In genomic region chr14:93960108-93960475, GRCh38 we compare ENCODE assay signal across 11 cellular contexts. TPM values are rescaled to one million over a fixed set of nuclear protein-coding genes. Genes with fewer than 3 reads are reported as not detected.
DNase-seq lines count a peak whose midpoint lies in the region; ATAC-seq and TF ChIP-seq lines count a peak whose summit lies in the region.
"Had no signal": no experiment of that assay in that cellular context is flagged by ENCODE, and none has a peak within 500 bp of the region (broad histone marks: within the 10 kb centered on the region; RNA-seq: fewer than 3 reads in every experiment).

No MANE protein-coding gene starts in this region.

- peak overlapping the region; percentile 90 for H3K27ac ChIP-seq in OCI-LY3 (ENCODE audit: low read length)
- peak overlapping the region; percentile 77 to 92 (median 80) for H3K27ac ChIP-seq in sigmoid colon
- H3K27ac ChIP-seq in endodermal cell (ENCODE audit: low read depth, low read length), result no peak overlapping the region
- H3K27ac ChIP-seq: brain microvascular endothelial cell had no signal

- peak overlapping the region; percentile 82 for H3K4me2 ChIP-seq in OCI-LY3 (ENCODE audit: low read length)

- no peak for TF ChIP-seq EP300 in sigmoid colon (IDR thresholded peaks at IDR 0.05)

- H3K79me2 ChIP-seq in OCI-LY3 (ENCODE audit: low read length), result no peaks in the 10 kb centered on the region

- peaks cover 96% of the 10 kb centered on the region for H3K4me1 ChIP-seq in OCI-LY3 (ENCODE audit: low read length)
- peaks cover 0 to 94% (median 67%) of the 10 kb centered on the region in 4 donors for H3K4me1 ChIP-seq in sigmoid colon
- H3K4me1 ChIP-seq in endodermal cell (ENCODE audit: control insufficient read depth, insufficient read depth, low read length), result no peaks in the 10 kb centered on the region

- H4K20me1 ChIP-seq in OCI-LY3 (ENCODE audit: insufficient read depth, low read length), result no peaks in the 10 kb centered on the region

- H3K27ac Mint-ChIP-seq in Calu3 (ENCODE audit: unreplicated experiment), result peak overlapping the region; percentile 99
- H3K27ac Mint-ChIP-seq in activated naive CD8-positive, alpha-beta T cell treated with anti-CD3 and anti-CD28 coated beads, Interleukin-2, amount 50 U/mL, for 24 hours, result peak overlapping the region; percentile 97
- no peak overlapping the region for H3K27ac Mint-ChIP-seq in endodermal cell

- H3K27me3 ChIP-seq in OCI-LY3 (ENCODE audit: low read depth, low read length) (peaks cover 4% of the 10 kb centered on the region; the same call in 1 of the 2 replicates), sigmoid colon (no peaks in the 10 kb centered on the region), endodermal cell (ENCODE audit: control insufficient read depth, insufficient read depth, low read length, poor library complexity, severe bottlenecking) (no peaks in the 10 kb centered on the region)
- H3K27me3 ChIP-seq: brain microvascular endothelial cell had no signal

- H3K4me3 ChIP-seq in OCI-LY3 (ENCODE audit: low read length) (peak overlapping the region; percentile 52), sigmoid colon (no peak overlapping the region), endodermal cell (ENCODE audit: low read length) (no peak overlapping the region)

- no peak for TF ChIP-seq CTCF in Calu3 (IDR thresholded peaks at IDR 0.05; ENCODE audit: unreplicated experiment)
- no peak for TF ChIP-seq CTCF in OCI-LY3 (IDR thresholded peaks at IDR 0.05; ENCODE audit: low read depth, low read length)
- no peak for TF ChIP-seq CTCF in sigmoid colon (IDR thresholded peaks at IDR 0.05)
- no peak for TF ChIP-seq CTCF in endodermal cell (conservative IDR thresholded peaks at IDR 0.05)

- H3K36me3 ChIP-seq in OCI-LY3 (replicated peaks; ENCODE audit: low read depth, low read length) (no peaks in the 10 kb centered on the region), sigmoid colon (peaks cover 0 to 56% (median 14%) of the 10 kb centered on the region in 4 donors), endodermal cell (ENCODE audit: control insufficient read depth, insufficient read depth, low read length) (no peaks in the 10 kb centered on the region)
- H3K36me3 ChIP-seq: brain microvascular endothelial cell had no signal

- no peak overlapping the region for H2AFZ ChIP-seq in OCI-LY3 (ENCODE audit: low read depth, low read length)

- CTCF ChIA-PET in Calu3 (lab: Charles Lee), result interaction anchor here (0.6 to 2.4 kb wide), 6 partner anchors 8 to 566 kb away, joined by 3 to 16 read pairs (median 4); partner anchors contain the start of gene CCDC197

- peaks cover 81% of the 10 kb centered on the region for H3K4me1 Mint-ChIP-seq in Calu3 (ENCODE audit: low read depth, unreplicated experiment)
- peaks cover 97% of the 10 kb centered on the region for H3K4me1 Mint-ChIP-seq in activated naive CD8-positive, alpha-beta T cell treated with anti-CD3 and anti-CD28 coated beads, Interleukin-2, amount 50 U/mL, for 24 hours
- peaks cover 11% of the 10 kb centered on the region for H3K4me1 Mint-ChIP-seq in endodermal cell

- DNase-seq in Calu3, result no peak
- DNase-seq in activated naive CD8-positive, alpha-beta T cell treated with anti-CD3 and anti-CD28 coated beads, Interleukin-2, amount 50 U/mL, for 24 hours, result no peak
- no peak for DNase-seq in sigmoid colon
- no peak for DNase-seq in NCI-H146 treated with DMSO at 0.1 percent for 48 hours (lab: John Stamatoyannopoulos, UW; ENCODE audit: unreplicated experiment)
- no peak for DNase-seq in endodermal cell
- DNase-seq: NCI-H2081 treated with DMSO at 0.1 percent for 48 hours had no signal

- H3K9ac ChIP-seq in OCI-LY3 (ENCODE audit: low read length) (peak overlapping the region; percentile 59), endodermal cell (ENCODE audit: extremely low read depth, low read length, poor library complexity, severe bottlenecking) (no peak overlapping the region)

- H3K27me3 Mint-ChIP-seq in Calu3 (ENCODE audit: unreplicated experiment) (no peaks in the 10 kb centered on the region), endodermal cell (ENCODE audit: insufficient read depth) (peaks cover 6% of the 10 kb centered on the region)
- H3K27me3 Mint-ChIP-seq in activated naive CD8-positive, alpha-beta T cell treated with anti-CD3 and anti-CD28 coated beads, Interleukin-2, amount 50 U/mL, for 24 hours, result no peaks in the 10 kb centered on the region

- H3K9me3 ChIP-seq in OCI-LY3 (ENCODE audit: insufficient read depth, low read length), result no peaks in the 10 kb centered on the region
- no peaks in the 10 kb centered on the region for H3K9me3 ChIP-seq in sigmoid colon
- no peaks in the 10 kb centered on the region for H3K9me3 ChIP-seq in endodermal cell (ENCODE audit: control insufficient read depth, low read length)

- TF ChIP-seq POLR2A in sigmoid colon (IDR thresholded peaks at IDR 0.05), result no peak

- H3K36me3 Mint-ChIP-seq in Calu3 (ENCODE audit: insufficient read depth, unreplicated experiment) (peaks cover 20% of the 10 kb centered on the region), endodermal cell (ENCODE audit: low read depth) (no peaks in the 10 kb centered on the region)
- no peaks in the 10 kb centered on the region for H3K36me3 Mint-ChIP-seq in activated naive CD8-positive, alpha-beta T cell treated with anti-CD3 and anti-CD28 coated beads, Interleukin-2, amount 50 U/mL, for 24 hours (ENCODE audit: low read depth)

- peaks cover 4% of the 10 kb centered on the region for H3K9me3 Mint-ChIP-seq in Calu3 (ENCODE audit: low read depth, unreplicated experiment)
- no peaks in the 10 kb centered on the region for H3K9me3 Mint-ChIP-seq in activated naive CD8-positive, alpha-beta T cell treated with anti-CD3 and anti-CD28 coated beads, Interleukin-2, amount 50 U/mL, for 24 hours
- no peaks in the 10 kb centered on the region for H3K9me3 Mint-ChIP-seq in endodermal cell

- peak; percentile 68 for ATAC-seq in activated naive CD8-positive, alpha-beta T cell treated with anti-CD3 and anti-CD28 coated beads, Interleukin-2, amount 50 U/mL, for 24 hours
- ATAC-seq in HG03025 (IDR thresholded peaks at IDR 0.05; ENCODE audit: low FRiP score, unreplicated experiment), result no peak
- ATAC-seq in GM18907 (IDR thresholded peaks at IDR 0.05; ENCODE audit: unreplicated experiment), result no peak

- intact Hi-C loops in Calu3 (cut with micrococcal nuclease; ENCODE audit: unreplicated experiment) (no loop called here), sigmoid colon (cut with DNase I) (no loop called here)

- peak overlapping the region; percentile 48 for H3K4me3 Mint-ChIP-seq in Calu3 (ENCODE audit: low read depth, unreplicated experiment)
- H3K4me3 Mint-ChIP-seq in activated naive CD8-positive, alpha-beta T cell treated with anti-CD3 and anti-CD28 coated beads, Interleukin-2, amount 50 U/mL, for 24 hours, result peak overlapping the region; percentile 64
- H3K4me3 Mint-ChIP-seq in endodermal cell, result no peak overlapping the region

- BruUV-seq in Calu3 (replicated peaks; lab: Mats Ljungman, UMichigan), result TSS peak; percentile 81

RNA-seq across cellular contexts. Expression of gene ASB2, which starts 16.3 kb away (rescaled TPM):
- total RNA-seq in Calu3 (2022) (0.17 and 0.19 TPM in 2 replicates), sigmoid colon (100 to 1,000 TPM; 117 to 178 (median 139) TPM), endodermal cell (under 1 TPM in 1 of 2 donors, not detected in 1; 0.11 TPM)
- 1 to 10 TPM; 1.2 to 10.0 (median 4.2) TPM for polyA plus RNA-seq in sigmoid colon
- 0.75 TPM for polyA plus RNA-seq in endodermal cell (2013, experiment 1 of 2)
- polyA plus RNA-seq in endodermal cell (2013, experiment 2 of 2), result 0.58 TPM

RNA-seq across cellular contexts. Expression of gene FAM181A, which starts 32.9 kb away (rescaled TPM):
- total RNA-seq in Calu3 (2022) (not detected in 2 replicates), sigmoid colon (not detected), endodermal cell (not detected)
- not detected for polyA plus RNA-seq in sigmoid colon
- 13.0 TPM for polyA plus RNA-seq in endodermal cell (2013, experiment 1 of 2)
- 11.0 TPM for polyA plus RNA-seq in endodermal cell (2013, experiment 2 of 2)
- total RNA-seq: glomerular endothelial cell had no signal

RNA-seq across cellular contexts. Expression of gene CCDC197, which starts 37.0 kb away (rescaled TPM):
- total RNA-seq in Calu3 (2022) (not detected in 2 replicates), sigmoid colon (not detected), endodermal cell (not detected)
- polyA plus RNA-seq in sigmoid colon, result not detected
- not detected for polyA plus RNA-seq in endodermal cell (2013, experiment 1 of 2)
- polyA plus RNA-seq in endodermal cell (2013, experiment 2 of 2), result not detected
- total RNA-seq: glomerular endothelial cell had no signal

Comparison
In these comparisons a context has a peak if more than half of its experiments do, and no peak if none do; other contexts are left out.
1. RNA of gene ASB2, which starts 16.3 kb away (total RNA-seq): 117 to 178 TPM in sigmoid colon; 0.17 to 0.19 TPM in Calu3 and 0.11 TPM in endodermal cell; every median in the first group is over 10 times any median in the second.